ENCODE assay signal across 8 cellular contexts in genomic region chr3:158845748-158846350, GRCh38. TPM values are rescaled to one million over a fixed set of nuclear protein-coding genes. Genes with fewer than 3 reads are reported as not detected.
DNase-seq lines count a peak whose midpoint lies in the region; ATAC-seq and TF ChIP-seq lines count a peak whose summit lies in the region.

No MANE protein-coding gene starts in this region.

- H3K4me1 Mint-ChIP-seq in Caco-2 (ENCODE audit: low read depth, unreplicated experiment), result no peaks in the 10 kb centered on the region

- no peaks in the 10 kb centered on the region for H3K36me3 ChIP-seq in Caco-2 (ENCODE audit: control insufficient read depth, insufficient read depth, low read length)
- no peaks in the 10 kb centered on the region for H3K36me3 ChIP-seq in testis (ENCODE audit: low read depth, missing control alignments)

- no peak overlapping the region for H3K27ac ChIP-seq in testis

- WGBS in testis, 2 donors, result 13 to 23% methylated on average over 5 of the region's 5 CpGs

- H3K27ac Mint-ChIP-seq in Caco-2 (ENCODE audit: unreplicated experiment), result no peak overlapping the region

- CTCF ChIA-PET in Caco-2 (lab: Charles Lee), result interaction anchor here (1.2 to 1.6 kb wide), 2 partner anchors 407 to 414 kb away, joined by 3 to 11 read pairs; no protein-coding TSS in a partner anchor

- H3K4me3 ChIP-seq in Caco-2 (ENCODE audit: low read depth, low read length) (no peak overlapping the region), testis (no peak overlapping the region)

- ATAC-seq in GM18870 (IDR thresholded peaks at IDR 0.05; ENCODE audit: unreplicated experiment), result peak; percentile 45
- ATAC-seq in HG03469 (IDR thresholded peaks at IDR 0.05; ENCODE audit: unreplicated experiment), result peak; percentile 45
- ATAC-seq in HG02973 (IDR thresholded peaks at IDR 0.05; ENCODE audit: unreplicated experiment), result no peak

- H3K9me3 ChIP-seq in Caco-2, result no peaks in the 10 kb centered on the region
- no peaks in the 10 kb centered on the region for H3K9me3 ChIP-seq in testis

- TF ChIP-seq CTCF in Caco-2 (IDR thresholded peaks at IDR 0.05; ENCODE audit: insufficient read depth in 1 of 2, low read depth in 1 of 2, low read length in 1 of 2, severe bottlenecking in 1 of 2, unreplicated experiment in 1 of 2), result peak; percentile 58 to 75
- TF ChIP-seq CTCF in testis (IDR thresholded peaks at IDR 0.05), result peak; percentile 59 to 83 (median 64)

- intact Hi-C loops in Caco-2 (cut with micrococcal nuclease; ENCODE audit: unreplicated experiment) (loop anchor here (1.0 to 10.0 kb wide), 5 partner anchors 73 to 739 kb away; no protein-coding TSS in a partner anchor), testis (cut with DNase I; ENCODE audit: low total_unique reads) (no loop called here)

- no peak overlapping the region for H3K4me3 Mint-ChIP-seq in Caco-2 (ENCODE audit: unreplicated experiment)

- no peaks in the 10 kb centered on the region; the same call in 1 of the 2 replicates for H3K27me3 ChIP-seq in Caco-2 (replicated peaks; ENCODE audit: control insufficient read depth, insufficient read depth, low read length)
- no peaks in the 10 kb centered on the region for H3K27me3 ChIP-seq in testis

- DNase-seq in Caco-2, result peak in 1 of 2 experiments; percentile 57
- peak; percentile 59 for DNase-seq in NCI-H82 treated with DMSO at 0.1 percent for 48 hours (lab: John Stamatoyannopoulos, UW; ENCODE audit: unreplicated experiment)
- DNase-seq in amniotic stem cell (lab: John Stamatoyannopoulos, UW), result peak; percentile 1
- peak; percentile 50 for DNase-seq in inferior parietal cortex (ENCODE audit: extremely low spot score)
- peak; percentile 34 for DNase-seq in testis

- no peak for TF ChIP-seq POLR2A in testis (IDR thresholded peaks at IDR 0.05)

- H3K36me3 Mint-ChIP-seq in Caco-2 (ENCODE audit: insufficient read depth, unreplicated experiment), result no peaks in the 10 kb centered on the region

- no TSS peak for BruUV-seq in Caco-2 (replicated peaks; lab: Mats Ljungman, UMichigan)

- POLR2A ChIA-PET in Caco-2 (lab: Charles Lee), result no interaction called here

- H3K27me3 Mint-ChIP-seq in Caco-2 (ENCODE audit: insufficient read depth, unreplicated experiment), result peaks cover 18% of the 10 kb centered on the region

- no peaks in the 10 kb centered on the region for H3K9me3 Mint-ChIP-seq in Caco-2 (ENCODE audit: unreplicated experiment)

- no peaks in the 10 kb centered on the region for H3K4me1 ChIP-seq in Caco-2
- H3K4me1 ChIP-seq in testis, result no peaks in the 10 kb centered on the region

RNA-seq across cellular contexts. Expression of gene MFSD1, which starts 44.0 kb away (rescaled TPM):
- total RNA-seq in Caco-2 (2022) (15.4 and 16.9 TPM in 2 replicates), testis (10 to 100 TPM; 30.6 to 33.9 TPM)
- 32.3 TPM for polyA plus RNA-seq in testis (ENCODE audit: insufficient read depth, low read depth, low replicate concordance)
